10 cellular contexts compared by ENCODE assay signal in genomic region chr5:150058480-150059126, GRCh38. TPM values are rescaled to one million over a fixed set of nuclear protein-coding genes. Genes with fewer than 3 reads are reported as not detected.
DNase-seq lines count a peak whose midpoint lies in the region; TF ChIP-seq lines count a peak whose summit lies in the region.
"Had no signal": no experiment of that assay in that cellular context is flagged by ENCODE, and none has a peak within 500 bp of the region (broad histone marks: within the 10 kb centered on the region; RNA-seq: fewer than 3 reads in every experiment).

No MANE protein-coding gene starts in this region.

- no peaks in the 10 kb centered on the region for H3K27me3 ChIP-seq in Peyer's patch

- no peak for TF ChIP-seq CTCF in Peyer's patch (IDR thresholded peaks at IDR 0.05)

- H3K27ac ChIP-seq in Peyer's patch = no peak overlapping the region

- intact Hi-C loops in activated CD4-positive, alpha-beta T cell treated with anti-CD3 and anti-CD28 coated beads, Interleukin-2, amount 10 ng/mL, durations not matched to agents 24 days and 14 days (cut with micrococcal nuclease) = no loop called here

- no peaks in the 10 kb centered on the region for H3K9me3 Mint-ChIP-seq in activated CD4-positive, alpha-beta T cell treated with anti-CD3 and anti-CD28 coated beads, Interleukin-2, amount 10 ng/mL, durations not matched to agents 24 days and 14 days

- DNase-seq in GDM1 (lab: John Stamatoyannopoulos, UW) (peak; percentile 51), Peyer's patch (peak in 2 of 3 donors; percentile 29 to 49), epidermal melanocyte (ENCODE audit: insufficient read length, low spot score) (peak; percentile 59), pons (ENCODE audit: low spot score) (peak; percentile 89), T-helper 1 cell (no peak), cortex of kidney (lab: John Stamatoyannopoulos, UW) (no peak), NCI-H1417 (lab: John Stamatoyannopoulos, UW) (no peak)
- no peak for DNase-seq in activated CD4-positive, alpha-beta T cell treated with anti-CD3 and anti-CD28 coated beads, Interleukin-2, amount 10 ng/mL, durations not matched to agents 24 days and 14 days
- DNase-seq: activated naive CD4-positive, alpha-beta T cell treated with anti-CD3 and anti-CD28 coated beads, Interleukin-2, amount 50 U/mL, for 16 hours; NCI-H2171 treated with DMSO at 0.1 percent for 48 hours had no signal

- H3K36me3 Mint-ChIP-seq in activated CD4-positive, alpha-beta T cell treated with anti-CD3 and anti-CD28 coated beads, Interleukin-2, amount 10 ng/mL, durations not matched to agents 24 days and 14 days (ENCODE audit: low read depth) = peaks cover 7% of the 10 kb centered on the region

- H3K36me3 ChIP-seq in Peyer's patch = peaks cover 0 to 16% (median 0%) of the 10 kb centered on the region in 3 donors

- no peaks in the 10 kb centered on the region for H3K27me3 Mint-ChIP-seq in activated CD4-positive, alpha-beta T cell treated with anti-CD3 and anti-CD28 coated beads, Interleukin-2, amount 10 ng/mL, durations not matched to agents 24 days and 14 days

- H3K4me1 ChIP-seq in Peyer's patch = no peaks in the 10 kb centered on the region

- no peak overlapping the region for H3K4me3 Mint-ChIP-seq in activated CD4-positive, alpha-beta T cell treated with anti-CD3 and anti-CD28 coated beads, Interleukin-2, amount 10 ng/mL, durations not matched to agents 24 days and 14 days

- no peak overlapping the region for H3K4me3 ChIP-seq in Peyer's patch

- TF ChIP-seq POLR2A in Peyer's patch (IDR thresholded peaks at IDR 0.05) = no peak

- no peaks in the 10 kb centered on the region for H3K9me3 ChIP-seq in Peyer's patch

- peaks cover 8% of the 10 kb centered on the region for H3K4me1 Mint-ChIP-seq in activated CD4-positive, alpha-beta T cell treated with anti-CD3 and anti-CD28 coated beads, Interleukin-2, amount 10 ng/mL, durations not matched to agents 24 days and 14 days

- no peak overlapping the region for H3K27ac Mint-ChIP-seq in activated CD4-positive, alpha-beta T cell treated with anti-CD3 and anti-CD28 coated beads, Interleukin-2, amount 10 ng/mL, durations not matched to agents 24 days and 14 days

RNA-seq across cellular contexts. Expression of gene CSF1R, which starts 27.8 kb away (rescaled TPM):
- 10 to 100 TPM in 3 of 4 donors, 1 to 10 TPM in 1; 2.1 to 24.8 (median 13.5) TPM for total RNA-seq in Peyer's patch
- 0.14 TPM in 1 of 2 replicates, not detected in the other for total RNA-seq in activated CD4-positive, alpha-beta T cell treated with anti-CD3 and anti-CD28 coated beads, Interleukin-2, amount 10 ng/mL, durations not matched to agents 24 days and 14 days

RNA-seq across cellular contexts. Expression of gene HMGXB3, which starts 58.1 kb away (rescaled TPM):
- 10 to 100 TPM; 24.3 to 45.0 (median 41.4) TPM for total RNA-seq in Peyer's patch
- 43.1 and 47.8 TPM in 2 replicates for total RNA-seq in activated CD4-positive, alpha-beta T cell treated with anti-CD3 and anti-CD28 coated beads, Interleukin-2, amount 10 ng/mL, durations not matched to agents 24 days and 14 days

RNA-seq across cellular contexts. Expression of gene TIGD6, which starts 58.1 kb away (rescaled TPM):
- total RNA-seq in Peyer's patch = 1 to 10 TPM; 1.2 to 4.5 (median 2.7) TPM
- 2.5 TPM in 2 replicates for total RNA-seq in activated CD4-positive, alpha-beta T cell treated with anti-CD3 and anti-CD28 coated beads, Interleukin-2, amount 10 ng/mL, durations not matched to agents 24 days and 14 days

Comparison
In these comparisons a context has a peak if more than half of its experiments do, and no peak if none do; other contexts are left out.
1. DNase-seq: peak in GDM1 (single experiment), Peyer's patch (2 of 3), epidermal melanocyte (single experiment) and pons (single experiment); none in T-helper 1 cell (0 of 5), activated CD4-positive, alpha-beta T cell treated with anti-CD3 and anti-CD28 coated beads, Interleukin-2, amount 10 ng/mL, durations not matched to agents 24 days and 14 days (single experiment), cortex of kidney (single experiment) and NCI-H1417 (0 of 3).